8 cellular contexts compared by ENCODE assay signal in genomic region chr7:7181519-7182155, GRCh38. TPM values are rescaled to one million over a fixed set of nuclear protein-coding genes. Genes with fewer than 3 reads are reported as not detected.
A peak's percentile ranks its signal among the peaks of the same experiment; 100 is the strongest.
DNase-seq lines count a peak whose midpoint lies in the region; ATAC-seq and TF ChIP-seq lines count a peak whose summit lies in the region.

No MANE protein-coding gene starts in this region.

- no peaks in the 10 kb centered on the region for H3K36me3 ChIP-seq in CD8-positive, alpha-beta memory T cell (ENCODE audit: insufficient read depth, low read length)
- peaks cover 8% of the 10 kb centered on the region for H3K36me3 ChIP-seq in OCI-LY3 (replicated peaks; ENCODE audit: low read depth, low read length)

- H3K27me3 Mint-ChIP-seq in CD8-positive, alpha-beta memory T cell, result no peaks in the 10 kb centered on the region
- no peaks in the 10 kb centered on the region for H3K27me3 Mint-ChIP-seq in osteocyte (ENCODE audit: unreplicated experiment)

- peak in 4 of 5 donors; percentile 34 to 73 (median 60) for DNase-seq in CD8-positive, alpha-beta memory T cell
- peak; percentile 36 for DNase-seq in activated effector memory CD4-positive, alpha-beta T cell treated with Interleukin-2 at 50 U/mL for 16 hours
- DNase-seq in germinal center (ENCODE audit: low spot score), result peak; percentile 74
- no peak for DNase-seq in osteocyte (ENCODE audit: extremely low spot score, unreplicated experiment)
- no peak for DNase-seq in HCEC 1CT

- H3K27ac Mint-ChIP-seq in CD8-positive, alpha-beta memory T cell, result peak overlapping the region; percentile 91 to 98 (median 98)
- peak overlapping the region; percentile 90 for H3K27ac Mint-ChIP-seq in osteocyte (ENCODE audit: unreplicated experiment)

- peaks cover 41% of the 10 kb centered on the region for H3K79me2 ChIP-seq in OCI-LY3 (ENCODE audit: low read length)

- POLR2A ChIA-PET in CD8-positive, alpha-beta memory T cell (lab: Charles Lee), result interaction anchor here (0.6 to 2.2 kb wide), 9 partner anchors 9 to 1015 kb away, joined by 3 to 17 read pairs (median 4); partner anchors contain the start of gene UMAD1

- peaks cover 39% of the 10 kb centered on the region for H3K4me1 ChIP-seq in CD8-positive, alpha-beta memory T cell (ENCODE audit: insufficient read depth, low read length)
- peaks cover 21% of the 10 kb centered on the region for H3K4me1 ChIP-seq in OCI-LY3 (ENCODE audit: low read length)

- H3K9me3 ChIP-seq in CD8-positive, alpha-beta memory T cell (ENCODE audit: low read length), result no peaks in the 10 kb centered on the region
- H3K9me3 ChIP-seq in OCI-LY3 (ENCODE audit: insufficient read depth, low read length), result no peaks in the 10 kb centered on the region

- peaks cover 0 to 11% (median 6%) of the 10 kb centered on the region in 3 donors for H3K36me3 Mint-ChIP-seq in CD8-positive, alpha-beta memory T cell
- peaks cover 2% of the 10 kb centered on the region for H3K36me3 Mint-ChIP-seq in osteocyte (ENCODE audit: unreplicated experiment)

- CTCF ChIA-PET in CD8-positive, alpha-beta memory T cell (lab: Charles Lee), result interaction anchor here (0.6 to 4.8 kb wide), 24 partner anchors 8 to 459 kb away, joined by 3 to 36 read pairs (median 4); partner anchors contain the start of gene UMAD1

- TF ChIP-seq CTCF in OCI-LY3 (IDR thresholded peaks at IDR 0.05; ENCODE audit: low read depth, low read length) (peak; percentile 44), osteocyte (IDR thresholded peaks at IDR 0.05) (no peak)

- no peaks in the 10 kb centered on the region for H3K9me3 Mint-ChIP-seq in CD8-positive, alpha-beta memory T cell
- H3K9me3 Mint-ChIP-seq in osteocyte (ENCODE audit: unreplicated experiment), result no peaks in the 10 kb centered on the region

- H3K4me3 Mint-ChIP-seq in CD8-positive, alpha-beta memory T cell, result peak overlapping the region; percentile 89 to 98 (median 93)
- peak overlapping the region; percentile 82 for H3K4me3 Mint-ChIP-seq in osteocyte (ENCODE audit: unreplicated experiment)

- H3K4me2 ChIP-seq in OCI-LY3 (ENCODE audit: low read length), result peak overlapping the region; percentile 88

- peak overlapping the region; percentile 98 for H2AFZ ChIP-seq in OCI-LY3 (ENCODE audit: low read depth, low read length)

- no peaks in the 10 kb centered on the region for H3K27me3 ChIP-seq in CD8-positive, alpha-beta memory T cell (ENCODE audit: insufficient read depth, low read length, poor library complexity, severe bottlenecking)
- H3K27me3 ChIP-seq in OCI-LY3 (ENCODE audit: low read depth, low read length), result no peaks in the 10 kb centered on the region

- H4K20me1 ChIP-seq in OCI-LY3 (ENCODE audit: insufficient read depth, low read length), result peaks cover 22% of the 10 kb centered on the region

- peak overlapping the region; percentile 100 for H3K4me3 ChIP-seq in CD8-positive, alpha-beta memory T cell (ENCODE audit: low read length)
- H3K4me3 ChIP-seq in OCI-LY3 (ENCODE audit: low read length), result peak overlapping the region; percentile 100

- H3K4me1 Mint-ChIP-seq in CD8-positive, alpha-beta memory T cell, result peaks cover 18 to 30% (median 21%) of the 10 kb centered on the region in 3 donors
- peaks cover 39% of the 10 kb centered on the region for H3K4me1 Mint-ChIP-seq in osteocyte (ENCODE audit: unreplicated experiment)

- ATAC-seq in GM19395 (IDR thresholded peaks at IDR 0.05; ENCODE audit: unreplicated experiment) (peak; percentile 55), HG03460 (IDR thresholded peaks at IDR 0.05; ENCODE audit: unreplicated experiment) (peak; percentile 50)

- peak overlapping the region; percentile 97 for H3K9ac ChIP-seq in OCI-LY3 (ENCODE audit: low read length)

- H3K27ac ChIP-seq in CD8-positive, alpha-beta memory T cell (ENCODE audit: low read depth, low read length), result peak overlapping the region; percentile 95
- H3K27ac ChIP-seq in OCI-LY3 (ENCODE audit: low read length), result peak overlapping the region; percentile 98

RNA-seq across cellular contexts. Expression of gene C1GALT1, which starts 0.7 kb away (rescaled TPM):
- total RNA-seq in CD8-positive, alpha-beta memory T cell, result 10 to 100 TPM; 40.4 to 40.7 TPM
- 53.4 TPM for polyA plus RNA-seq in CD8-positive, alpha-beta memory T cell
- total RNA-seq in osteocyte, result 26.2 and 30.9 TPM in 2 replicates

Comparison
In these comparisons a context has a peak if more than half of its experiments do, and no peak if none do; other contexts are left out.
1. DNase-seq: peak in CD8-positive, alpha-beta memory T cell (4 of 5), activated effector memory CD4-positive, alpha-beta T cell treated with Interleukin-2 at 50 U/mL for 16 hours (single experiment) and germinal center (single experiment); none in osteocyte (single experiment) and HCEC 1CT (single experiment).